In genomic region chr4:62953752-62954151, GRCh38 we compare ENCODE assay signal across 29 cellular contexts.
"Had no signal": no experiment of that assay in that cellular context is flagged by ENCODE, and none has a peak within 500 bp of the region (broad histone marks: within the 10 kb centered on the region; RNA-seq: fewer than 3 reads in every experiment).

No MANE protein-coding gene starts in this region.

- H3K27ac ChIP-seq: ascending aorta, SJSA1 had no signal

- H3K9me3 Mint-ChIP-seq: central memory CD8-positive, alpha-beta T cell had no signal

- H3K4me3 Mint-ChIP-seq: activated B cell treated with CpG ODN at 0.5 μM for 24 hours; activated CD4-positive, alpha-beta T cell treated with anti-CD3 and anti-CD28 coated beads, Interleukin-2, amount 10 ng/mL, durations not matched to agents 24 days and 14 days; activated naive CD8-positive, alpha-beta T cell treated with anti-CD3 and anti-CD28 coated beads, Interleukin-2, amount 50 U/mL, for 24 hours; activated T-cell treated with anti-CD3 and anti-CD28 coated beads, Interleukin-2, amount 50 U/mL, for 4 hours; brain; central memory CD8-positive, alpha-beta T cell; T-helper 1 cell treated with Interleukin-12 subunit alpha and Interleukin-12 subunit beta and Interleukin-4 antibody, amounts not matched to agents 30 μg/mL and 1 μg/mL, for 36 hours had no signal

- H3K36me3 ChIP-seq: ascending aorta, MG63, SJSA1 had no signal

- H3K4me3 ChIP-seq: ascending aorta, MG63, SJSA1 had no signal

- H3K27me3 ChIP-seq: ascending aorta, MG63, SJSA1 had no signal

- H3K4me1 ChIP-seq: ascending aorta, SJSA1 had no signal

- ATAC-seq: activated naive CD4-positive, alpha-beta T cell treated with anti-CD3 and anti-CD28 coated beads, Interleukin-2, amount 50 U/mL, for 72 hours; activated naive CD8-positive, alpha-beta T cell treated with anti-CD3 and anti-CD28 coated beads, Interleukin-2, amount 50 U/mL, for 24 hours; activated T-cell treated with anti-CD3 and anti-CD28 coated beads, Interleukin-2, amount 50 U/mL, for 4 hours; Panc1; SK-N-SH treated with all-trans-retinoic acid at 6 μM for 48 hours had no signal

- DNase-seq: activated B cell treated with CpG ODN at 0.5 μM for 24 hours; activated CD4-positive, alpha-beta T cell treated with anti-CD3 and anti-CD28 coated beads for 1 hour; activated CD4-positive, alpha-beta T cell treated with anti-CD3 and anti-CD28 coated beads, Interleukin-2, amount 10 ng/mL, durations not matched to agents 24 days and 14 days; activated CD4-positive, alpha-beta T cell treated with anti-CD3 and anti-CD28 coated beads, Interleukin-2, amount 50 U/mL, for 48 hours; activated CD8-positive, alpha-beta memory T cell treated with anti-CD3 and anti-CD28 coated beads for 24 hours; activated effector memory CD4-positive, alpha-beta T cell treated with anti-CD3 and anti-CD28 coated beads, Interleukin-2, amount 50 U/mL, for 16 hours; activated naive CD4-positive, alpha-beta T cell treated with Interleukin-2 at 50 U/mL for 16 hours; activated naive CD8-positive, alpha-beta T cell treated with anti-CD3 and anti-CD28 coated beads, Interleukin-2, amount 50 U/mL, for 24 hours; activated T-cell treated with anti-CD3 and anti-CD28 coated beads, Interleukin-2, amount 50 U/mL, for 4 hours; amniotic stem cell; MG63; NCI-H1105; NCI-H1436; NCI-H1694 treated with DMSO at 0.1 percent for 48 hours; NCI-H2029 treated with DMSO at 0.1 percent for 48 hours; NCI-H2171; NCI-H2227 treated with DMSO at 0.1 percent for 48 hours; NCI-H526 treated with DMSO at 0.1 percent for 48 hours; NCI-H82; Right ventricle myocardium superior; RPMI8226 had no signal

- H3K4me1 Mint-ChIP-seq: activated B cell treated with CpG ODN at 0.5 μM for 24 hours; activated CD4-positive, alpha-beta T cell treated with anti-CD3 and anti-CD28 coated beads, Interleukin-2, amount 10 ng/mL, durations not matched to agents 24 days and 14 days; activated naive CD8-positive, alpha-beta T cell treated with anti-CD3 and anti-CD28 coated beads, Interleukin-2, amount 50 U/mL, for 24 hours; brain; central memory CD8-positive, alpha-beta T cell had no signal

- H3K27me3 Mint-ChIP-seq: activated B cell treated with CpG ODN at 0.5 μM for 24 hours; activated CD4-positive, alpha-beta T cell treated with anti-CD3 and anti-CD28 coated beads, Interleukin-2, amount 10 ng/mL, durations not matched to agents 24 days and 14 days; activated naive CD8-positive, alpha-beta T cell treated with anti-CD3 and anti-CD28 coated beads, Interleukin-2, amount 50 U/mL, for 24 hours; brain; central memory CD8-positive, alpha-beta T cell had no signal

- H3K36me3 Mint-ChIP-seq: activated naive CD4-positive, alpha-beta T cell treated with anti-CD3 and anti-CD28 coated beads, Interleukin-2, amount 50 U/mL, for 72 hours; brain had no signal

- H3K27ac Mint-ChIP-seq: activated B cell treated with CpG ODN at 0.5 μM for 24 hours; activated CD4-positive, alpha-beta T cell treated with anti-CD3 and anti-CD28 coated beads, Interleukin-2, amount 10 ng/mL, durations not matched to agents 24 days and 14 days; activated naive CD4-positive, alpha-beta T cell treated with anti-CD3 and anti-CD28 coated beads, Interleukin-2, amount 50 U/mL, for 72 hours; activated naive CD8-positive, alpha-beta T cell treated with anti-CD3 and anti-CD28 coated beads, Interleukin-2, amount 50 U/mL, for 24 hours; brain; T-helper 1 cell treated with Interleukin-12 subunit alpha and Interleukin-12 subunit beta and Interleukin-4 antibody, amounts not matched to agents 30 μg/mL and 1 μg/mL, for 36 hours had no signal

- H3K9me3 ChIP-seq: ascending aorta, MG63, SJSA1 had no signal
